In the genomic region with DNA sequence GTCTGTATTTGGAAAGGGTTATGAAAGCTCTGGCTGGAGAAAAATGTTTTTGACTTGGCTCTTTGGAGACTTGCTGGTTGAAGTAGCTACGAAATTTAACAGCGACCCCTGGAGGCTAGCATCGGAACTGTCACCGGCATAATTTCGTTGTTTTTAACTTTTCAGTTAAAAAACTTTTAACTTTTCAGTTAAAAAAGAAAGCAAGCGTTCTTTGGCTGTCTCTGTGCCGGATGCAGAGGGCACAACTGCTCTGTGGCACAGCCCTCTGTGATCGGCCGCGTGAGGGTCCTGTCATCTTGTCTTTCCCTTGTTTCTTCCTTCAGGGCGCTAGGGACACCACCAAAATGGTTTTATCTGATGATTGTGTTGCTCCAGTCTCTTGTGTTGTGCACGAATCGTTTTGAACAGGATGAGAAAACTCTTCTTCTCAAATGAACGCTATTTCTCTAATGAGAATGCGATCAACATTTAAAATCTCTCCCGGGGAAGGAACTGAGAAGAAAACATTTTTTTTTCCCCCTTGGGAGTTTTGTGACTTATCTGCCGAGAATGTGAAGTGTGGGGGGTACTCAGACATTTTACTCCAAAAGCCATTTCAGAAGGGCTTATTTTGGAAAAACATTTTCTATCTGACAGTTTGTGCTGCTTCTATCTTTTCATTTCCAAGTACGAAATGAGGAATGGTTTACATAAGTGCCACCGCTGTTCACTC, we compare ENCODE assay signal across 9 cellular contexts. TPM values are rescaled to one million over a fixed set of nuclear protein-coding genes. Genes with fewer than 3 reads are reported as not detected.
A peak's percentile ranks its signal among the peaks of the same experiment; 100 is the strongest.
DNase-seq lines count a peak whose midpoint lies in the region; ATAC-seq and TF ChIP-seq lines count a peak whose summit lies in the region.
"Had no signal": no experiment of that assay in that cellular context is flagged by ENCODE, and none has a peak within 500 bp of the region (broad histone marks: within the 10 kb centered on the region; RNA-seq: fewer than 3 reads in every experiment).

No MANE protein-coding gene starts in this region.

- POLR2A ChIA-PET in activated naive CD8-positive, alpha-beta T cell treated with anti-CD3 and anti-CD28 coated beads, Interleukin-2, amount 10 ng/mL, durations not matched to agents 7 days and 5 days (lab: Charles Lee), result no interaction called here

- H3K79me2 ChIP-seq in hepatocyte, result no peaks in the 10 kb centered on the region

- H3K4me2 ChIP-seq in BLaER1 (peak overlapping the region; percentile 86), hepatocyte (peak overlapping the region; percentile 72)

- ATAC-seq in activated naive CD8-positive, alpha-beta T cell treated with anti-CD3 and anti-CD28 coated beads, Interleukin-2, amount 10 ng/mL, durations not matched to agents 7 days and 5 days (ENCODE audit: low read depth), result peak; percentile 22
- no peak for ATAC-seq in HG03442 (IDR thresholded peaks at IDR 0.05; ENCODE audit: unreplicated experiment)

- peaks cover 25% of the 10 kb centered on the region for H3K4me1 ChIP-seq in BLaER1
- H3K4me1 ChIP-seq in HAP-1, result no peaks in the 10 kb centered on the region
- no peaks in the 10 kb centered on the region for H3K4me1 ChIP-seq in hepatocyte (ENCODE audit: insufficient read depth)

- peak overlapping the region; percentile 51 for H2AFZ ChIP-seq in hepatocyte

- H3K36me3 ChIP-seq in BLaER1 (no peaks in the 10 kb centered on the region), HAP-1 (replicated peaks) (no peaks in the 10 kb centered on the region), hepatocyte (replicated peaks; ENCODE audit: insufficient read depth, low read depth) (no peaks in the 10 kb centered on the region)

- H3K36me3 Mint-ChIP-seq in activated naive CD8-positive, alpha-beta T cell treated with anti-CD3 and anti-CD28 coated beads, Interleukin-2, amount 10 ng/mL, durations not matched to agents 7 days and 5 days, result no peaks in the 10 kb centered on the region

- peak overlapping the region; percentile 57 for H3K4me3 ChIP-seq in BLaER1
- H3K4me3 ChIP-seq in HAP-1, result peak overlapping the region; percentile 17
- peak overlapping the region; percentile 17 for H3K4me3 ChIP-seq in hepatocyte

- H3K4me1 Mint-ChIP-seq in activated naive CD8-positive, alpha-beta T cell treated with anti-CD3 and anti-CD28 coated beads, Interleukin-2, amount 10 ng/mL, durations not matched to agents 7 days and 5 days, result peaks cover 2% of the 10 kb centered on the region

- peak overlapping the region; percentile 34 for H3K4me3 Mint-ChIP-seq in activated naive CD8-positive, alpha-beta T cell treated with anti-CD3 and anti-CD28 coated beads, Interleukin-2, amount 10 ng/mL, durations not matched to agents 7 days and 5 days
- H3K4me3 Mint-ChIP-seq: T-helper 1 cell treated with Interleukin-12 subunit alpha and Interleukin-12 subunit beta and Interleukin-4 antibody, amounts not matched to agents 30 μg/mL and 1 μg/mL, for 36 hours had no signal

- H3K9me3 Mint-ChIP-seq in activated naive CD8-positive, alpha-beta T cell treated with anti-CD3 and anti-CD28 coated beads, Interleukin-2, amount 10 ng/mL, durations not matched to agents 7 days and 5 days, result no peaks in the 10 kb centered on the region
- H3K9me3 Mint-ChIP-seq: T-helper 1 cell treated with Interleukin-12 subunit alpha and Interleukin-12 subunit beta and Interleukin-4 antibody, amounts not matched to agents 30 μg/mL and 1 μg/mL, for 36 hours had no signal

- 25% methylated on average over 19 of the region's 19 CpGs for WGBS in hepatocyte (ENCODE audit: low lambda C conversion rate, missing lambda C conversion rate)

- no peaks in the 10 kb centered on the region for H3K27me3 ChIP-seq in BLaER1
- peaks cover 21% of the 10 kb centered on the region for H3K27me3 ChIP-seq in HAP-1 (ENCODE audit: low read depth)
- peaks cover 5% of the 10 kb centered on the region for H3K27me3 ChIP-seq in hepatocyte

- H3K9me3 ChIP-seq in BLaER1 (no peaks in the 10 kb centered on the region), HAP-1 (no peaks in the 10 kb centered on the region), hepatocyte (ENCODE audit: low read depth) (no peaks in the 10 kb centered on the region)

- no peaks in the 10 kb centered on the region for H3K9me2 ChIP-seq in hepatocyte (replicated peaks; ENCODE audit: insufficient read depth)

- no peak overlapping the region for H3K27ac Mint-ChIP-seq in activated naive CD8-positive, alpha-beta T cell treated with anti-CD3 and anti-CD28 coated beads, Interleukin-2, amount 10 ng/mL, durations not matched to agents 7 days and 5 days
- H3K27ac Mint-ChIP-seq: T-helper 1 cell treated with Interleukin-12 subunit alpha and Interleukin-12 subunit beta and Interleukin-4 antibody, amounts not matched to agents 30 μg/mL and 1 μg/mL, for 36 hours had no signal

- in situ Hi-C loops in HAP-1 (cut with MboI; ENCODE audit: low sequenced_read_pairs), result no loop called here

- DNase-seq in HAP-1 (ENCODE audit: low spot score in 2 of 2) (peak; percentile 31 to 66), RPMI8226 (peak; percentile 62), hepatocyte (ENCODE audit: low spot score) (peak; percentile 55), smooth muscle cell of the brain vasculature (ENCODE audit: low read depth, low spot score) (peak; percentile 6), NCI-H1436 treated with DMSO at 0.1 percent for 48 hours (lab: John Stamatoyannopoulos, UW) (no peak)
- DNase-seq in activated naive CD8-positive, alpha-beta T cell treated with anti-CD3 and anti-CD28 coated beads, Interleukin-2, amount 10 ng/mL, durations not matched to agents 7 days and 5 days, result peak; percentile 47

- H3K9ac ChIP-seq in BLaER1, result peak overlapping the region; percentile 64

- H4K20me1 ChIP-seq in BLaER1, result no peaks in the 10 kb centered on the region
- H4K20me1 ChIP-seq in hepatocyte (ENCODE audit: insufficient read depth, poor library complexity, severe bottlenecking), result no peaks in the 10 kb centered on the region

- H3K27ac ChIP-seq in BLaER1 (no peak overlapping the region), hepatocyte (no peak overlapping the region)

- H3K27me3 Mint-ChIP-seq in activated naive CD8-positive, alpha-beta T cell treated with anti-CD3 and anti-CD28 coated beads, Interleukin-2, amount 10 ng/mL, durations not matched to agents 7 days and 5 days, result peaks cover 17% of the 10 kb centered on the region

- TF ChIP-seq CTCF in hepatocyte (IDR thresholded peaks at IDR 0.05; ENCODE audit: poor library complexity), result peak; percentile 94

RNA-seq across cellular contexts. Expression of gene ADCYAP1, which starts 57.1 kb away (rescaled TPM):
- not detected for total RNA-seq in activated naive CD8-positive, alpha-beta T cell treated with anti-CD3 and anti-CD28 coated beads, Interleukin-2, amount 10 ng/mL, durations not matched to agents 7 days and 5 days
- total RNA-seq in hepatocyte, result 0.40 and 1.7 TPM in 2 replicates
- 0.31 and 0.40 TPM in 2 replicates for polyA plus RNA-seq in hepatocyte
